In the genomic region with DNA sequence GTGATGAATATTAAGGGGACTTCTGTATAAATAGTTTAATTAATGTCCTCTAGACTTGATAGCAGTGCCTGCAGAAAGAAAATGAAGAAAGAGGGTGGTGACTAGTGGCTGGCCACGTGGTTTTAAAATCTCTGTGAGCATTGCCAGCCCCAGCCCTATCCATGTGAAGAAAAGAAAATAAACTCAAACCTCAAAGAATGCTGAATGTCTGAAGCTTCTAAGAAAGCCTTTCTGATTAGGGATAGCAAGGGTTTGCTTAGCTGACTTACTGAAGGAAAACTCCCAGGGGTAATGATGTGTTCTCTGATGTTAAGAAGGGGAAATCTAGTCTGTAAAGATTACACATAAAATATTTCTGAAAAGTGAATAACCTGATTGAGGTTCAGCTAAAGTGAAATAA, we compare ENCODE assay signal across 12 cellular contexts. TPM values are rescaled to one million over a fixed set of nuclear protein-coding genes. Genes with fewer than 3 reads are reported as not detected.
DNase-seq lines count a peak whose midpoint lies in the region; ATAC-seq and TF ChIP-seq lines count a peak whose summit lies in the region.
"Had no signal": no experiment of that assay in that cellular context is flagged by ENCODE, and none has a peak within 500 bp of the region (broad histone marks: within the 10 kb centered on the region; RNA-seq: fewer than 3 reads in every experiment).

No MANE protein-coding gene starts in this region.

- CTCF ChIA-PET in HEK293 (lab: Yijun Ruan, JAX): interaction anchor here (1.3 kb wide), 1 partner anchor 11 kb away, joined by 3 read pairs; no protein-coding TSS in a partner anchor

- H3K27ac Mint-ChIP-seq in chondrocyte (ENCODE audit: unreplicated experiment): peak overlapping the region; percentile 78

- H3K27me3 Mint-ChIP-seq in chondrocyte (ENCODE audit: low read depth): no peaks in the 10 kb centered on the region

- TF ChIP-seq CTCF in HEK293 (tag by site-specific recombination; IDR thresholded peaks at IDR 0.05): no peak
- no peak for TF ChIP-seq CTCF in chondrocyte (IDR thresholded peaks at IDR 0.05)

- no peaks in the 10 kb centered on the region for H3K36me3 ChIP-seq in HEK293 (ENCODE audit: control insufficient read depth in 2 of 2, insufficient read depth in 1 of 2, low read length in 2 of 2)

- H3K4me3 ChIP-seq in HEK293 (ENCODE audit: low read depth, low read length): no peak overlapping the region
- H3K4me3 ChIP-seq: PC-9 had no signal

- no peaks in the 10 kb centered on the region for H3K9me3 ChIP-seq in HEK293 (ENCODE audit: control insufficient read depth, insufficient read depth, low read depth, low read length)

- no peaks in the 10 kb centered on the region for H3K36me3 Mint-ChIP-seq in chondrocyte (ENCODE audit: low read depth)

- H3K27ac ChIP-seq in HEK293 (ENCODE audit: extremely low read depth, low read depth, low read length): 0 out of 2 replicates have a peak overlapping the region, but pooled peaks have one; percentile 12
- H3K27ac ChIP-seq: epithelial cell of prostate, PC-9 had no signal

- no peaks in the 10 kb centered on the region for H3K9me3 Mint-ChIP-seq in chondrocyte (ENCODE audit: low read depth)

- peak overlapping the region; percentile 46 for H3K4me3 Mint-ChIP-seq in chondrocyte (ENCODE audit: unreplicated experiment)

- POLR2A ChIA-PET in HEK293 (lab: Yijun Ruan, JAX): no interaction called here

- H3K4me1 ChIP-seq in HEK293 (ENCODE audit: control insufficient read depth, insufficient read depth, low read length): peaks cover 45% of the 10 kb centered on the region

- DNase-seq in A172 (ENCODE audit: low spot score) (peak; percentile 22), chondrocyte (ENCODE audit: low spot score) (no peak), kidney glomerular epithelial cell (lab: John Stamatoyannopoulos, UW) (peak; percentile 81), HUDEP-2 (lab: John Stamatoyannopoulos, UW; ENCODE audit: unreplicated experiment in 76 of 76) (no peak), NCI-H524 treated with DMSO at 0.1 percent for 48 hours (lab: John Stamatoyannopoulos, UW) (no peak), DMS153 (lab: John Stamatoyannopoulos, UW) (no peak)
- DNase-seq: NCI-H2171 treated with DMSO at 0.1 percent for 48 hours, PC-9, T1000 had no signal

- H3K4me1 Mint-ChIP-seq in chondrocyte (ENCODE audit: low read depth): peaks cover 59% of the 10 kb centered on the region

- no peak for ATAC-seq in GM18907 (IDR thresholded peaks at IDR 0.05; ENCODE audit: unreplicated experiment)

TF ChIP-seq in HEK293, 187 proteins besides CTCF, POLR2A, EP300 and RAD21:
- TF ChIP-seq, protein P1, sequence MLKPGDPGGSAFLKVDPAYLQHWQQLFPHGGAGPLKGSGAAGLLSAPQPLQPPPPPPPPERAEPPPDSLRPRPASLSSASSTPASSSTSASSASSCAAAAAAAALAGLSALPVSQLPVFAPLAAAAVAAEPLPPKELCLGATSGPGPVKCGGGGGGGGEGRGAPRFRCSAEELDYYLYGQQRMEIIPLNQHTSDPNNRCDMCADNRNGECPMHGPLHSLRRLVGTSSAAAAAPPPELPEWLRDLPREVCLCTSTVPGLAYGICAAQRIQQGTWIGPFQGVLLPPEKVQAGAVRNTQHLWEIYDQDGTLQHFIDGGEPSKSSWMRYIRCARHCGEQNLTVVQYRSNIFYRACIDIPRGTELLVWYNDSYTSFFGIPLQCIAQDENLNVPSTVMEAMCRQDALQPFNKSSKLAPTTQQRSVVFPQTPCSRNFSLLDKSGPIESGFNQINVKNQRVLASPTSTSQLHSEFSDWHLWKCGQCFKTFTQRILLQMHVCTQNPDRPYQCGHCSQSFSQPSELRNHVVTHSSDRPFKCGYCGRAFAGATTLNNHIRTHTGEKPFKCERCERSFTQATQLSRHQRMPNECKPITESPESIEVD (tag by site-specific recombination; IDR thresholded peaks at IDR 0.05): peak; percentile 93
- TF ChIP-seq IKZF3 (tag by site-specific recombination; IDR thresholded peaks at IDR 0.05) (peak; percentile 32; the same call in 1 of the 2 replicates), SETDB1 (IDR thresholded peaks at IDR 0.05; ENCODE audit: insufficient read length, low read length) (no peak), ZNF24 (tag by site-specific recombination; IDR thresholded peaks at IDR 0.05) (peak; percentile 51; the same call in 1 of the 2 replicates), GFI1B (tag by site-specific recombination; IDR thresholded peaks at IDR 0.05) (0 out of 2 replicates have a peak, but pooled peaks have one; percentile 13), ZNF768 (tag by site-specific recombination; IDR thresholded peaks at IDR 0.05) (peak; percentile 38; the same call in 1 of the 2 replicates), ZNF202 (tag by site-specific recombination; IDR thresholded peaks at IDR 0.05; ENCODE audit: borderline replicate concordance) (no peak), BCL11A (tag by site-specific recombination; IDR thresholded peaks at IDR 0.05; ENCODE audit: low read depth) (no peak), ZNF423 (tag by site-specific recombination; IDR thresholded peaks at IDR 0.05) (no peak), ZNF660 (tag by site-specific recombination; IDR thresholded peaks at IDR 0.05) (0 out of 2 replicates have a peak, but pooled peaks have one; percentile 43), ZNF140 (tag by site-specific recombination; IDR thresholded peaks at IDR 0.05) (no peak), ZBTB17 (tag by site-specific recombination; IDR thresholded peaks at IDR 0.05) (peak; percentile 46; the same call in 1 of the 2 replicates), ZNF473 (tag by site-specific recombination; IDR thresholded peaks at IDR 0.05) (no peak), KLF9 (tag by site-specific recombination; IDR thresholded peaks at IDR 0.05; ENCODE audit: low read depth) (no peak), ZBTB48 (tag by site-specific recombination; IDR thresholded peaks at IDR 0.05) (peak; percentile 50; the same call in 1 of the 2 replicates), ZXDB (tag by site-specific recombination; IDR thresholded peaks at IDR 0.05) (peak; percentile 43; the same call in 1 of the 2 replicates), ZNF664 (tag by site-specific recombination; IDR thresholded peaks at IDR 0.05) (0 out of 2 replicates have a peak, but pooled peaks have one; percentile 36), ZBTB1 (tag by site-specific recombination; IDR thresholded peaks at IDR 0.05) (no peak), GLI4 (tag by site-specific recombination; IDR thresholded peaks at IDR 0.05) (no peak), WT1 (tag by site-specific recombination; IDR thresholded peaks at IDR 0.05) (no peak), PRDM1 (tag by site-specific recombination; IDR thresholded peaks at IDR 0.05) (0 out of 2 replicates have a peak, but pooled peaks have one; percentile 25), ZNF10 (tag by site-specific recombination; IDR thresholded peaks at IDR 0.05) (peak; percentile 66; the same call in 1 of the 2 replicates), ZNF433 (tag by site-specific recombination; IDR thresholded peaks at IDR 0.05; ENCODE audit: low read depth) (no peak)
- TF ChIP-seq, protein P2, sequence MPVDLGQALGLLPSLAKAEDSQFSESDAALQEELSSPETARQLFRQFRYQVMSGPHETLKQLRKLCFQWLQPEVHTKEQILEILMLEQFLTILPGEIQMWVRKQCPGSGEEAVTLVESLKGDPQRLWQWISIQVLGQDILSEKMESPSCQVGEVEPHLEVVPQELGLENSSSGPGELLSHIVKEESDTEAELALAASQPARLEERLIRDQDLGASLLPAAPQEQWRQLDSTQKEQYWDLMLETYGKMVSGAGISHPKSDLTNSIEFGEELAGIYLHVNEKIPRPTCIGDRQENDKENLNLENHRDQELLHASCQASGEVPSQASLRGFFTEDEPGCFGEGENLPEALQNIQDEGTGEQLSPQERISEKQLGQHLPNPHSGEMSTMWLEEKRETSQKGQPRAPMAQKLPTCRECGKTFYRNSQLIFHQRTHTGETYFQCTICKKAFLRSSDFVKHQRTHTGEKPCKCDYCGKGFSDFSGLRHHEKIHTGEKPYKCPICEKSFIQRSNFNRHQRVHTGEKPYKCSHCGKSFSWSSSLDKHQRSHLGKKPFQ (tag by site-specific recombination; IDR thresholded peaks at IDR 0.05): no peak
- TF ChIP-seq, protein P3, sequence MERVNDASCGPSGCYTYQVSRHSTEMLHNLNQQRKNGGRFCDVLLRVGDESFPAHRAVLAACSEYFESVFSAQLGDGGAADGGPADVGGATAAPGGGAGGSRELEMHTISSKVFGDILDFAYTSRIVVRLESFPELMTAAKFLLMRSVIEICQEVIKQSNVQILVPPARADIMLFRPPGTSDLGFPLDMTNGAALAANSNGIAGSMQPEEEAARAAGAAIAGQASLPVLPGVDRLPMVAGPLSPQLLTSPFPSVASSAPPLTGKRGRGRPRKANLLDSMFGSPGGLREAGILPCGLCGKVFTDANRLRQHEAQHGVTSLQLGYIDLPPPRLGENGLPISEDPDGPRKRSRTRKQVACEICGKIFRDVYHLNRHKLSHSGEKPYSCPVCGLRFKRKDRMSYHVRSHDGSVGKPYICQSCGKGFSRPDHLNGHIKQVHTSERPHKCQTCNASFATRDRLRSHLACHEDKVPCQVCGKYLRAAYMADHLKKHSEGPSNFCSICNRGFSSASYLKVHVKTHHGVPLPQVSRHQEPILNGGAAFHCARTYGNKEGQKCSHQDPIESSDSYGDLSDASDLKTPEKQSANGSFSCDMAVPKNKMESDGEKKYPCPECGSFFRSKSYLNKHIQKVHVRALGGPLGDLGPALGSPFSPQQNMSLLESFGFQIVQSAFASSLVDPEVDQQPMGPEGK (tag by site-specific recombination; IDR thresholded peaks at IDR 0.05): no peak
- TF ChIP-seq, protein P4, sequence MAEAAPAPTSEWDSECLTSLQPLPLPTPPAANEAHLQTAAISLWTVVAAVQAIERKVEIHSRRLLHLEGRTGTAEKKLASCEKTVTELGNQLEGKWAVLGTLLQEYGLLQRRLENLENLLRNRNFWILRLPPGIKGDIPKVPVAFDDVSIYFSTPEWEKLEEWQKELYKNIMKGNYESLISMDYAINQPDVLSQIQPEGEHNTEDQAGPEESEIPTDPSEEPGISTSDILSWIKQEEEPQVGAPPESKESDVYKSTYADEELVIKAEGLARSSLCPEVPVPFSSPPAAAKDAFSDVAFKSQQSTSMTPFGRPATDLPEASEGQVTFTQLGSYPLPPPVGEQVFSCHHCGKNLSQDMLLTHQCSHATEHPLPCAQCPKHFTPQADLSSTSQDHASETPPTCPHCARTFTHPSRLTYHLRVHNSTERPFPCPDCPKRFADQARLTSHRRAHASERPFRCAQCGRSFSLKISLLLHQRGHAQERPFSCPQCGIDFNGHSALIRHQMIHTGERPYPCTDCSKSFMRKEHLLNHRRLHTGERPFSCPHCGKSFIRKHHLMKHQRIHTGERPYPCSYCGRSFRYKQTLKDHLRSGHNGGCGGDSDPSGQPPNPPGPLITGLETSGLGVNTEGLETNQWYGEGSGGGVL (tag by site-specific recombination; IDR thresholded peaks at IDR 0.05): no peak

RNA-seq across cellular contexts. Expression of a gene that starts 31.8 kb away (rescaled TPM):
- 52.3 and 53.0 TPM in 2 replicates for total RNA-seq in A172 (2014; rRNA removed; shearing (Covaris generic))
- total RNA-seq in chondrocyte: 51.2 to 64.2 TPM (median 54.1 TPM) in 3 replicates

Comparison
In these comparisons a context has a peak if more than half of its experiments do, and no peak if none do; other contexts are left out.
1. DNase-seq: peak in A172 (single experiment) and kidney glomerular epithelial cell (single experiment); none in chondrocyte (single experiment), HUDEP-2 (0 of 76), NCI-H524 treated with DMSO at 0.1 percent for 48 hours (single experiment) and DMS153 (single experiment).